ENCODE assay signal across 1 cellular context in the genomic region with DNA sequence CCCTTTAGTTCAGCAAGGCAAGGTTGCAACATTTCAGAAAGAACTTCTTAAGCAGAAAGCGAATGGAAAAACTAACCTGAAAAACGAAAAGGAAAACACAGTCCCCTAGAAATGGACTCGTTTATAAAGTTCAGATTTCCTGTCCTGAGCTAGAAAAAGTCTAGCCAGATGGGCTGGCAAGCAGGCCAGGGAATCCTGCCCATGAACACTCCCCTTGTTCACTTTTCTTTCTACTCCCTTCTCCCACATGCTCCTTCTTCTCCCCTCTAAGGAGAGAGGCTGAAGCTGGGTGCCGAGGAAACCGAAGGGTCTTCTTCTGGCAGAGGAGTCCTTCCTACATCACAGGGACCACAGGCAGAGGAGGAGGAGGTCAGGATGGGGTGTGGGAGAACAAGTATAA.
TF ChIP-seq lines count a peak whose summit lies in the region.

No MANE protein-coding gene starts in this region.

TF ChIP-seq in IMR-90, 13 proteins besides CTCF, POLR2A, EP300 and RAD21:
- TF ChIP-seq CHD1 (IDR thresholded peaks at IDR 0.05; ENCODE audit: low read depth, low read length) (no peak), FOS (IDR thresholded peaks at IDR 0.05; ENCODE audit: low read depth, low read length) (no peak), RCOR1 (IDR thresholded peaks at IDR 0.05; ENCODE audit: insufficient replicate concordance, low read length) (no peak), SMC3 (IDR thresholded peaks at IDR 0.05; ENCODE audit: low read depth, low read length) (no peak), USF2 (IDR thresholded peaks at IDR 0.05; ENCODE audit: low read depth, low read length) (no peak), NFE2L2 (IDR thresholded peaks at IDR 0.05; ENCODE audit: low read depth, low read length) (no peak), BHLHE40 (IDR thresholded peaks at IDR 0.05; ENCODE audit: low read depth, low read length) (no peak), MAZ (IDR thresholded peaks at IDR 0.05; ENCODE audit: borderline replicate concordance, low read depth, low read length) (no peak), RFX5 (IDR thresholded peaks at IDR 0.05; ENCODE audit: low read depth, low read length) (no peak), CEBPB (IDR thresholded peaks at IDR 0.05; ENCODE audit: low read depth, low read length) (no peak), MXI1 (IDR thresholded peaks at IDR 0.05; ENCODE audit: borderline replicate concordance, low read depth, low read length) (no peak), MAFK (IDR thresholded peaks at IDR 0.05; ENCODE audit: low read depth, low read length) (no peak)
- TF ChIP-seq, protein P1, sequence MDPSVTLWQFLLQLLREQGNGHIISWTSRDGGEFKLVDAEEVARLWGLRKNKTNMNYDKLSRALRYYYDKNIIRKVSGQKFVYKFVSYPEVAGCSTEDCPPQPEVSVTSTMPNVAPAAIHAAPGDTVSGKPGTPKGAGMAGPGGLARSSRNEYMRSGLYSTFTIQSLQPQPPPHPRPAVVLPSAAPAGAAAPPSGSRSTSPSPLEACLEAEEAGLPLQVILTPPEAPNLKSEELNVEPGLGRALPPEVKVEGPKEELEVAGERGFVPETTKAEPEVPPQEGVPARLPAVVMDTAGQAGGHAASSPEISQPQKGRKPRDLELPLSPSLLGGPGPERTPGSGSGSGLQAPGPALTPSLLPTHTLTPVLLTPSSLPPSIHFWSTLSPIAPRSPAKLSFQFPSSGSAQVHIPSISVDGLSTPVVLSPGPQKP (IDR thresholded peaks at IDR 0.05; ENCODE audit: borderline replicate concordance, low read depth, low read length), result no peak
